22 cellular contexts compared by ENCODE assay signal in genomic region chr3:37910666-37911400, GRCh38. TPM values are rescaled to one million over a fixed set of nuclear protein-coding genes. Genes with fewer than 3 reads are reported as not detected.
DNase-seq lines count a peak whose midpoint lies in the region; ATAC-seq and TF ChIP-seq lines count a peak whose summit lies in the region.
"Had no signal": no experiment of that assay in that cellular context is flagged by ENCODE, and none has a peak within 500 bp of the region (broad histone marks: within the 10 kb centered on the region; RNA-seq: fewer than 3 reads in every experiment).

No MANE protein-coding gene starts in this region.

- 57% methylated on average over 3 of the region's 4 CpGs for WGBS in mesenchymal stem cell

- H3K9me3 Mint-ChIP-seq in WTC11: peaks cover 7% of the 10 kb centered on the region; the same call in 1 of the 2 replicates
- no peaks in the 10 kb centered on the region for H3K9me3 Mint-ChIP-seq in immature natural killer cell
- H3K9me3 Mint-ChIP-seq: activated CD4-positive, alpha-beta T cell treated with anti-CD3 and anti-CD28 coated beads, Interleukin-2, amount 10 ng/mL, durations not matched to agents 7 days and 5 days had no signal

- H3K27ac Mint-ChIP-seq in WTC11 (no peak overlapping the region), immature natural killer cell (no peak overlapping the region)
- H3K27ac Mint-ChIP-seq: activated CD4-positive, alpha-beta T cell treated with anti-CD3 and anti-CD28 coated beads, Interleukin-2, amount 10 ng/mL, durations not matched to agents 7 days and 5 days; memory B cell had no signal

- peaks cover 20% of the 10 kb centered on the region for H3K79me1 ChIP-seq in mesenchymal stem cell (replicated peaks; ENCODE audit: low read length, poor library complexity, severe bottlenecking)

- DNase-seq in NCI-H82 (lab: John Stamatoyannopoulos, UW) (peak; percentile 61), colonic mucosa (no peak), mesenchymal stem cell (no peak), sciatic nerve (ENCODE audit: low spot score) (no peak), WTC11 (ENCODE audit: low spot score) (no peak), immature natural killer cell (no peak), NCI-H128 (lab: John Stamatoyannopoulos, UW; ENCODE audit: unreplicated experiment) (no peak)
- DNase-seq: activated CD4-positive, alpha-beta T cell treated with anti-CD3 and anti-CD28 coated beads, Interleukin-2, amount 10 ng/mL, durations not matched to agents 7 days and 5 days; activated naive CD4-positive, alpha-beta T cell treated with Interleukin-2 at 50 U/mL for 16 hours; activated T-cell treated with anti-CD3 and anti-CD28 coated beads for 4 hours; cortex of kidney; DMS 273 treated with DMSO at 0.1 percent for 48 hours; gastrocnemius medialis; GM23248; NCI-H2029 treated with DMSO at 0.1 percent for 48 hours; NCI-H524; small intestine; T1000 had no signal

- no peak overlapping the region for H3K4me3 Mint-ChIP-seq in WTC11
- H3K4me3 Mint-ChIP-seq in immature natural killer cell: no peak overlapping the region
- H3K4me3 Mint-ChIP-seq: activated CD4-positive, alpha-beta T cell treated with anti-CD3 and anti-CD28 coated beads, Interleukin-2, amount 10 ng/mL, durations not matched to agents 7 days and 5 days; IgD-negative memory B cell; memory B cell had no signal

- POLR2A ChIA-PET in WTC11 (lab: Charles Lee): no interaction called here

- intact Hi-C loops in colonic mucosa (cut with DNase I): no loop called here
- intact Hi-C loops in sciatic nerve (cut with DNase I): no loop called here

- H3K9me3 ChIP-seq in colonic mucosa (no peaks in the 10 kb centered on the region), mesenchymal stem cell (ENCODE audit: control insufficient read depth, low read length) (no peaks in the 10 kb centered on the region)
- H3K9me3 ChIP-seq: gastrocnemius medialis had no signal

- no peak overlapping the region for H3K4me2 ChIP-seq in mesenchymal stem cell (ENCODE audit: low read length, poor library complexity, severe bottlenecking)

- no peak overlapping the region for H2AFZ ChIP-seq in mesenchymal stem cell (ENCODE audit: low read depth, low read length)
- H2AFZ ChIP-seq: GM23248 had no signal

- H3K27me3 ChIP-seq in colonic mucosa: no peaks in the 10 kb centered on the region
- no peaks in the 10 kb centered on the region for H3K27me3 ChIP-seq in mesenchymal stem cell (ENCODE audit: control insufficient read depth in 1 of 2, insufficient read depth in 1 of 2, low read length in 2 of 2)
- H3K27me3 ChIP-seq: gastrocnemius medialis had no signal

- H3K4ac ChIP-seq in mesenchymal stem cell (ENCODE audit: low read depth in 1 of 2, low read length in 2 of 2): no peak overlapping the region

- H3K4me3 ChIP-seq in colonic mucosa: no peak overlapping the region
- no peak overlapping the region for H3K4me3 ChIP-seq in mesenchymal stem cell (ENCODE audit: insufficient read depth in 1 of 2, low read depth in 1 of 2, low read length in 2 of 2)
- H3K4me3 ChIP-seq: gastrocnemius medialis, GM23248, SK-N-MC had no signal

- H3K27me3 Mint-ChIP-seq in WTC11 (ENCODE audit: low read depth) (no peaks in the 10 kb centered on the region), immature natural killer cell (ENCODE audit: low read depth in 3 of 3) (peaks cover 0 to 4% (median 2%) of the 10 kb centered on the region in 3 donors)

- peak overlapping the region in 1 of 2 donors; percentile 59 for H3K9ac ChIP-seq in colonic mucosa (ENCODE audit: low read depth in 2 of 2, low read length in 2 of 2)
- H3K9ac ChIP-seq in mesenchymal stem cell (ENCODE audit: low read length): no peak overlapping the region
- H3K9ac ChIP-seq: GM23248 had no signal

- H3K18ac ChIP-seq in mesenchymal stem cell (ENCODE audit: low read depth in 1 of 2, low read length in 2 of 2): peak overlapping the region in 1 of 2 experiments; percentile 18

- peak; percentile 71 for ATAC-seq in sciatic nerve
- no peak for ATAC-seq in GM21390 (IDR thresholded peaks at IDR 0.05; ENCODE audit: unreplicated experiment)
- ATAC-seq in WTC11: no peak
- ATAC-seq: gastrocnemius medialis had no signal

- H2BK120ac ChIP-seq in mesenchymal stem cell (ENCODE audit: low read depth, low read length): no peak overlapping the region

- peak overlapping the region in 1 of 2 experiments; percentile 63 for H3K23ac ChIP-seq in mesenchymal stem cell (ENCODE audit: low read length in 2 of 2)

- TF ChIP-seq CTCF in colonic mucosa (IDR thresholded peaks at IDR 0.05): no peak
- no peak for TF ChIP-seq CTCF in WTC11 (IDR thresholded peaks at IDR 0.05)

- H3K4me1 Mint-ChIP-seq in WTC11 (peaks cover 15% of the 10 kb centered on the region), immature natural killer cell (peaks cover 13 to 29% of the 10 kb centered on the region in 2 donors)
- H3K4me1 Mint-ChIP-seq: memory B cell had no signal

- H3K4me1 ChIP-seq in colonic mucosa (peaks cover 16% of the 10 kb centered on the region), mesenchymal stem cell (ENCODE audit: control insufficient read depth, insufficient read depth, low read depth, low read length) (peaks cover 22% of the 10 kb centered on the region)

- H2BK15ac ChIP-seq in mesenchymal stem cell (ENCODE audit: low read depth, poor library complexity, severe bottlenecking): no peak overlapping the region

- H3K36me3 Mint-ChIP-seq in WTC11 (no peaks in the 10 kb centered on the region; the same call in 1 of the 2 replicates), immature natural killer cell (peaks cover 0 to 5% (median 3%) of the 10 kb centered on the region in 3 donors)
- H3K36me3 Mint-ChIP-seq: memory B cell had no signal

- no peak overlapping the region for H3K14ac ChIP-seq in mesenchymal stem cell (ENCODE audit: low read length in 2 of 2)

- peak overlapping the region in 1 of 2 experiments; percentile 4 for H2BK12ac ChIP-seq in mesenchymal stem cell (ENCODE audit: low read length in 2 of 2)

- no peak overlapping the region for H4K8ac ChIP-seq in mesenchymal stem cell (ENCODE audit: low read length)

- H3K36me3 ChIP-seq in colonic mucosa: no peaks in the 10 kb centered on the region
- peaks cover 4 to 8% of the 10 kb centered on the region in 2 experiments for H3K36me3 ChIP-seq in mesenchymal stem cell (ENCODE audit: control insufficient read depth in 1 of 2, insufficient read depth in 2 of 2, low read depth in 1 of 2, low read length in 2 of 2)
- H3K36me3 ChIP-seq: gastrocnemius medialis had no signal

- peak overlapping the region; percentile 47 for H3K27ac ChIP-seq in colonic mucosa
- peak overlapping the region; percentile 28 for H3K27ac ChIP-seq in mesenchymal stem cell (ENCODE audit: low read length, poor library complexity, severe bottlenecking)
- H3K27ac ChIP-seq: gastrocnemius medialis, GM23248, SK-N-MC had no signal

- CTCF ChIA-PET in WTC11 (lab: Charles Lee): interaction anchor here (0.7 to 1.9 kb wide), 9 partner anchors 9 to 64 kb away, joined by 3 to 7 read pairs (median 4); no protein-coding TSS in a partner anchor

- no peak overlapping the region for H2BK5ac ChIP-seq in mesenchymal stem cell (ENCODE audit: low read depth, low read length, poor library complexity, severe bottlenecking)

- H2AK5ac ChIP-seq in mesenchymal stem cell (ENCODE audit: low read length, severe bottlenecking): no peak overlapping the region

- H4K91ac ChIP-seq in mesenchymal stem cell (ENCODE audit: low read length): no peak overlapping the region

TF ChIP-seq in WTC11, 78 proteins besides CTCF, POLR2A, EP300 and RAD21 (continues in another document):
- TF ChIP-seq, protein P1, sequence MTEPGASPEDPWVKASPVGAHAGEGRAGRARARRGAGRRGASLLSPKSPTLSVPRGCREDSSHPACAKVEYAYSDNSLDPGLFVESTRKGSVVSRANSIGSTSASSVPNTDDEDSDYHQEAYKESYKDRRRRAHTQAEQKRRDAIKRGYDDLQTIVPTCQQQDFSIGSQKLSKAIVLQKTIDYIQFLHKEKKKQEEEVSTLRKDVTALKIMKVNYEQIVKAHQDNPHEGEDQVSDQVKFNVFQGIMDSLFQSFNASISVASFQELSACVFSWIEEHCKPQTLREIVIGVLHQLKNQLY (CRISPR knock-in tag; IDR thresholded peaks at IDR 0.05): no peak
- TF ChIP-seq MAX (CRISPR knock-in tag; IDR thresholded peaks at IDR 0.05) (no peak), ZNF396 (CRISPR knock-in tag; IDR thresholded peaks at IDR 0.05; ENCODE audit: borderline replicate concordance) (no peak), EMX1 (CRISPR knock-in tag; IDR thresholded peaks at IDR 0.05) (no peak), MXD4 (CRISPR knock-in tag; IDR thresholded peaks at IDR 0.05; ENCODE audit: borderline replicate concordance) (no peak), FOXJ3 (CRISPR knock-in tag; IDR thresholded peaks at IDR 0.05; ENCODE audit: borderline replicate concordance) (no peak), ZSCAN18 (CRISPR knock-in tag; IDR thresholded peaks at IDR 0.05) (no peak), ZNF263 (CRISPR knock-in tag; IDR thresholded peaks at IDR 0.05; ENCODE audit: low read depth) (no peak)
- TF ChIP-seq, protein P2, sequence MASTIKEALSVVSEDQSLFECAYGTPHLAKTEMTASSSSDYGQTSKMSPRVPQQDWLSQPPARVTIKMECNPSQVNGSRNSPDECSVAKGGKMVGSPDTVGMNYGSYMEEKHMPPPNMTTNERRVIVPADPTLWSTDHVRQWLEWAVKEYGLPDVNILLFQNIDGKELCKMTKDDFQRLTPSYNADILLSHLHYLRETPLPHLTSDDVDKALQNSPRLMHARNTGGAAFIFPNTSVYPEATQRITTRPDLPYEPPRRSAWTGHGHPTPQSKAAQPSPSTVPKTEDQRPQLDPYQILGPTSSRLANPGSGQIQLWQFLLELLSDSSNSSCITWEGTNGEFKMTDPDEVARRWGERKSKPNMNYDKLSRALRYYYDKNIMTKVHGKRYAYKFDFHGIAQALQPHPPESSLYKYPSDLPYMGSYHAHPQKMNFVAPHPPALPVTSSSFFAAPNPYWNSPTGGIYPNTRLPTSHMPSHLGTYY (CRISPR knock-in tag; IDR thresholded peaks at IDR 0.05): no peak

RNA-seq across cellular contexts. Expression of gene CTDSPL, which starts 49.2 kb away (rescaled TPM):
- total RNA-seq in colonic mucosa: 10 to 100 TPM; 75.0 to 76.7 TPM
- polyA plus RNA-seq in mesenchymal stem cell (2013, experiment 1 of 2): 29.3 TPM
- polyA plus RNA-seq in mesenchymal stem cell (2013, experiment 2 of 2): 28.9 TPM
- 71.2 TPM for total RNA-seq in sciatic nerve
- total RNA-seq in WTC11 (2021): 28.0 to 41.2 TPM (median 28.6 TPM) in 3 replicates
- under 1 TPM in 1 of 3 donors, not detected in 2; 0.87 TPM for polyA plus RNA-seq in immature natural killer cell
- polyA plus RNA-seq: IgD-negative memory B cell had no signal
